9 cellular contexts compared by ENCODE assay signal in the genomic region with DNA sequence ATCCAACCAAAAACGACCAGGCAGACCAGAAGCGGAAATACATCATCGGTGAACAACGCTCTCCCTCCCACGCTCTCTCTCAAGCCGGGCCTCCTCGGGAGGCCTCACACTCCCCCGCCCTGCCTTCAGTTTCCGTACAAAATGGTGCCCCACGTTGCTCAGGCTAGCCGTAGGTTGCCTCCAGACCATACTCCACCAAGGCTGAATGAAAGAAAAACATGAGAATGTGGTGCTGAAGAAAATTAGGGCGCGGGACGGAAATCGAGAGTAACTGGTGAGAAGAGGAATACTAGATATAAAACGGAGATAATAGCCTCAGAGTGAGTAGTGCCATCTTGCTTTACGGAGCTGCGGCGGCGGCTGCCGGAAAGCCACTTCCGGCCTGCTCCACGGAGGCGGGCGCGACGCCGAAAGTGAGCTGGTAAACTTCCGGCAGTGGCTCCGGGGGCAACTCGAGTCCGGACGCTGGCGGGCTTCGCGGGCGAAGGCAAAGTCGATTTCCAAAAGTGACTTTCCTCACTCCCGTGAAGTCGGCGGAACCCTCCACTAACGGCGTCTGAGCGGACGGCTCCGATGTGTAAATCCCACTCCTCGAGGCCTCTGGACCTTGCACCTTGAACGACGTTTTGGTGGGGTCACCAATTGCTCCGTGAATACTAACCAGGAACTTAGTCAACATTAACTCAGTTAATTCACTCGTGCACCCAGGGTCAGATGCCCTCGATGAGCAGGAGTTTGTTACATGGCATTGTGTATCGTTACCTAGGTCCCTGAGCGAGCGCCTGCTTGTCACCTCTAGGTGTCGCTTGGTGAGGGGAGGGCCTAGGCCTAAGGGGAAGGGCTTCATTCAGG. TPM values are rescaled to one million over a fixed set of nuclear protein-coding genes. Genes with fewer than 3 reads are reported as not detected.
DNase-seq lines count a peak whose midpoint lies in the region; ATAC-seq, FAIRE-seq and TF ChIP-seq lines count a peak whose summit lies in the region.
"Had no signal": no experiment of that assay in that cellular context is flagged by ENCODE, and none has a peak within 500 bp of the region (broad histone marks: within the 10 kb centered on the region; RNA-seq: fewer than 3 reads in every experiment).

Gene SH3BP5L (minus strand): TSS at position 7 of the 852 bp plus-strand sequence. CDS start 980 bp downstream, outside the sequence.

- DNase-seq in AML-193 (lab: John Stamatoyannopoulos, UW) (peak; percentile 89 to 94), NCI-H446 treated with DMSO at 0.1 percent for 48 hours (lab: John Stamatoyannopoulos, UW) (peak; percentile 93), cerebellar cortex (ENCODE audit: low spot score) (peak; percentile 99), kidney (peak; percentile 97)
- peak; percentile 91 for DNase-seq in stimulated activated CD4-positive, alpha-beta T cell treated with anti-CD3 and anti-CD28 coated beads, Interleukin-15, amount 100 ng/mL, for 24 hours

- peaks cover 0 to 7% of the 10 kb centered on the region in 2 donors for H3K36me3 ChIP-seq in kidney (ENCODE audit: control insufficient read depth in 1 of 2, insufficient read depth in 2 of 2, low read length in 2 of 2)

- H3K27ac ChIP-seq in kidney (ENCODE audit: low read depth in 2 of 2, low read length in 2 of 2): peak within 1 kb of the TSS; percentile 96 to 99

- ATAC-seq in GM19043 (IDR thresholded peaks at IDR 0.05; ENCODE audit: low read depth, unreplicated experiment): peak; percentile 92
- peak; percentile 87 for ATAC-seq in HG03378 (IDR thresholded peaks at IDR 0.05; ENCODE audit: unreplicated experiment)
- peak; percentile 88 to 91 for ATAC-seq in activated CD4-positive, CD25-positive, alpha-beta regulatory T cell treated with anti-CD3 and anti-CD28 coated beads, Interleukin-2, amount 50 U/mL, for 24 hours

- intact Hi-C loops in kidney (cut with DNase I): no loop called here

- peak; percentile 58 for TF ChIP-seq CTCF in kidney (IDR thresholded peaks at IDR 0.05; ENCODE audit: borderline replicate concordance, extremely low read depth, insufficient read depth)

- H3K4me1 ChIP-seq in kidney (ENCODE audit: control insufficient read depth in 1 of 2, insufficient read depth in 1 of 2, low read depth in 1 of 2, low read length in 2 of 2): peaks cover 23 to 45% of the 10 kb centered on the region in 2 donors

- no peaks in the 10 kb centered on the region for H3K9me3 ChIP-seq in kidney (ENCODE audit: control insufficient read depth in 1 of 2, low read length in 2 of 2)

- H3K4me3 ChIP-seq in kidney (ENCODE audit: low read length in 2 of 2): peak within 1 kb of the TSS; percentile 92 to 94

- FAIRE-seq in kidney (lab: Jason Lieb, UNC): no peak
- FAIRE-seq: islet of Langerhans had no signal

- H3K9ac ChIP-seq in kidney (ENCODE audit: low read length in 2 of 2): peak within 1 kb of the TSS; percentile 95 to 97

RNA-seq across cellular contexts. Expression of gene SH3BP5L, which starts in this region (rescaled TPM):
- total RNA-seq in kidney: 24.9 TPM
- 16.6 TPM for polyA plus RNA-seq in kidney (ENCODE audit: insufficient read depth, low read depth, low replicate concordance)

Comparison
In these comparisons a context has a peak if more than half of its experiments do, and no peak if none do; other contexts are left out.
1. Peak in every context shown above with its lines: DNase-seq, ATAC-seq, H3K4me3 ChIP-seq and H3K27ac ChIP-seq.